25 cellular contexts compared by ENCODE assay signal in genomic region chr6:36639171-36639808, GRCh38. TPM values are rescaled to one million over a fixed set of nuclear protein-coding genes. Genes with fewer than 3 reads are reported as not detected.
"Had no signal": no experiment of that assay in that cellular context is flagged by ENCODE, and none has a peak within 500 bp of the region (broad histone marks: within the 10 kb centered on the region; RNA-seq: fewer than 3 reads in every experiment).

No MANE protein-coding gene starts in this region.

- DNase-seq: activated CD4-positive, alpha-beta memory T cell treated with anti-CD3 and anti-CD28 coated beads, Interleukin-2, amount 10 ng/mL, durations not matched to agents 7 days and 5 days; activated CD4-positive, CD25-positive, alpha-beta regulatory T cell treated with anti-CD3 and anti-CD28 coated beads, Interleukin-2, amount 50 U/mL, for 72 hours; activated gamma-delta T cell; activated naive CD4-positive, alpha-beta T cell treated with anti-CD3 and anti-CD28 coated beads, Interleukin-2, amount 50 U/mL, for 16 hours; activated naive CD8-positive, alpha-beta T cell treated with anti-CD3 and anti-CD28 coated beads, Interleukin-2, amount 50 U/mL, for 24 hours; activated T-cell treated with anti-CD3 and anti-CD28 coated beads for 4 hours; central memory CD4-positive, alpha-beta T cell; effector memory CD4-positive, alpha-beta T cell; esophagus squamous epithelium; heart left ventricle; left lung; naive B cell; small intestine; stimulated activated CD4-positive, alpha-beta T cell treated with anti-CD3 and anti-CD28 coated beads, Interleukin-15, amount 100 ng/mL, for 24 hours; transverse colon; WERI-Rb-1 had no signal

- H3K4me1 Mint-ChIP-seq: activated CD4-positive, alpha-beta memory T cell treated with anti-CD3 and anti-CD28 coated beads, Interleukin-2, amount 10 ng/mL, durations not matched to agents 7 days and 5 days; activated naive CD8-positive, alpha-beta T cell treated with anti-CD3 and anti-CD28 coated beads, Interleukin-2, amount 50 U/mL, for 24 hours; stimulated activated memory B cell treated with anti-CD40 and anti-IgM and Interleukin-4, amounts not matched to agents 10 μg/mL and 1 μg/mL and 100 μg/mL, for 72 hours had no signal

- H3K4me3 Mint-ChIP-seq: activated CD4-positive, alpha-beta memory T cell treated with anti-CD3 and anti-CD28 coated beads, Interleukin-2, amount 10 ng/mL, durations not matched to agents 7 days and 5 days; activated naive CD8-positive, alpha-beta T cell treated with anti-CD3 and anti-CD28 coated beads, Interleukin-2, amount 50 U/mL, for 24 hours; naive B cell; stimulated activated memory B cell treated with anti-CD40 and anti-IgM and Interleukin-4, amounts not matched to agents 10 μg/mL and 1 μg/mL and 100 μg/mL, for 72 hours had no signal

- H3K9me3 ChIP-seq: esophagus squamous epithelium, heart left ventricle, left lung, transverse colon had no signal

- H3K27ac Mint-ChIP-seq: activated CD4-positive, alpha-beta memory T cell treated with anti-CD3 and anti-CD28 coated beads, Interleukin-2, amount 10 ng/mL, durations not matched to agents 7 days and 5 days; activated naive CD8-positive, alpha-beta T cell treated with anti-CD3 and anti-CD28 coated beads, Interleukin-2, amount 50 U/mL, for 24 hours; stimulated activated memory B cell treated with anti-CD40 and anti-IgM and Interleukin-4, amounts not matched to agents 10 μg/mL and 1 μg/mL and 100 μg/mL, for 72 hours had no signal

- H3K9me3 Mint-ChIP-seq: activated CD4-positive, alpha-beta memory T cell treated with anti-CD3 and anti-CD28 coated beads, Interleukin-2, amount 10 ng/mL, durations not matched to agents 7 days and 5 days; activated naive CD8-positive, alpha-beta T cell treated with anti-CD3 and anti-CD28 coated beads, Interleukin-2, amount 50 U/mL, for 24 hours; naive B cell; stimulated activated memory B cell treated with anti-CD40 and anti-IgM and Interleukin-4, amounts not matched to agents 10 μg/mL and 1 μg/mL and 100 μg/mL, for 72 hours had no signal

- H3K27ac ChIP-seq: esophagus squamous epithelium, heart left ventricle, left lung, transverse colon, WERI-Rb-1 had no signal

- H3K36me3 Mint-ChIP-seq: naive B cell; stimulated activated memory B cell treated with anti-CD40 and anti-IgM and Interleukin-4, amounts not matched to agents 10 μg/mL and 1 μg/mL and 100 μg/mL, for 72 hours had no signal

- H3K36me3 ChIP-seq: esophagus squamous epithelium, heart left ventricle, left lung, transverse colon, WERI-Rb-1 had no signal

- H3K4me3 ChIP-seq: esophagus squamous epithelium, heart left ventricle, left lung, lung, transverse colon had no signal

- H3K27me3 ChIP-seq: esophagus squamous epithelium, heart left ventricle, left lung, transverse colon had no signal

- ATAC-seq: activated naive CD8-positive, alpha-beta T cell treated with anti-CD3 and anti-CD28 coated beads, Interleukin-2, amount 50 U/mL, for 24 hours; heart left ventricle; left lung; sciatic nerve; stimulated activated memory B cell treated with anti-CD40 and anti-IgM and Interleukin-4, amounts not matched to agents 10 μg/mL and 1 μg/mL and 100 μg/mL, for 72 hours had no signal

- H3K27me3 Mint-ChIP-seq: activated CD4-positive, alpha-beta memory T cell treated with anti-CD3 and anti-CD28 coated beads, Interleukin-2, amount 10 ng/mL, durations not matched to agents 7 days and 5 days; activated naive CD8-positive, alpha-beta T cell treated with anti-CD3 and anti-CD28 coated beads, Interleukin-2, amount 50 U/mL, for 24 hours; naive B cell; stimulated activated memory B cell treated with anti-CD40 and anti-IgM and Interleukin-4, amounts not matched to agents 10 μg/mL and 1 μg/mL and 100 μg/mL, for 72 hours had no signal

- FAIRE-seq: colon, endothelial cell of umbilical vein, small intestine, TTC549, urothelium cell line had no signal

RNA-seq across cellular contexts. Expression of gene RAB44, which starts 58.3 kb away (rescaled TPM):
- total RNA-seq: kidney epithelial cell had no signal
- polyA plus RNA-seq: neural cell had no signal
